Comparison of ENCODE assay signal across 1 cellular context in genomic region chr13:31200636-31200970, GRCh38.
TF ChIP-seq lines count a peak whose summit lies in the region.

No MANE protein-coding gene starts in this region.

TF ChIP-seq in K562, 482 proteins besides CTCF, POLR2A, EP300 and RAD21 (continued from another document and continues in another):
- TF ChIP-seq NFXL1 (CRISPR knock-in tag; IDR thresholded peaks at IDR 0.05): no peak
- TF ChIP-seq L3MBTL2 (IDR thresholded peaks at IDR 0.05): peak; percentile 73
- no peak for TF ChIP-seq NFIX (CRISPR knock-in tag; IDR thresholded peaks at IDR 0.05; ENCODE audit: low read depth)
- no peak for TF ChIP-seq TFAM (CRISPR knock-in tag; conservative IDR thresholded peaks at IDR 0.05)
- TF ChIP-seq RCOR1 (IDR thresholded peaks at IDR 0.05; ENCODE audit: borderline replicate concordance in 1 of 2, low read depth in 2 of 2, low read length in 2 of 2): no peak
- TF ChIP-seq NEUROD1 (IDR thresholded peaks at IDR 0.05; ENCODE audit: borderline replicate concordance, low read depth, low read length, partially characterized antibody): no peak
- no peak for TF ChIP-seq TSHZ1 (CRISPR knock-in tag; IDR thresholded peaks at IDR 0.05)
- no peak for TF ChIP-seq SMAD1 (IDR thresholded peaks at IDR 0.05; ENCODE audit: low read depth, low read length, partially characterized antibody)
- no peak for TF ChIP-seq MGA (IDR thresholded peaks at IDR 0.05)
- no peak for TF ChIP-seq JUN (IDR thresholded peaks at IDR 0.05; ENCODE audit: borderline replicate concordance, low read depth, low read length)
- TF ChIP-seq JUN (CRISPR knock-in tag; IDR thresholded peaks at IDR 0.05; ENCODE audit: borderline replicate concordance): no peak
- no peak for TF ChIP-seq ZFP91 (CRISPR knock-in tag; IDR thresholded peaks at IDR 0.05)
- TF ChIP-seq HNRNPK (IDR thresholded peaks at IDR 0.05; ENCODE audit: low read depth, low read length, poor library complexity, severe bottlenecking): no peak
- no peak for TF ChIP-seq MEF2A (IDR thresholded peaks at IDR 0.05; ENCODE audit: control insufficient read depth, low read depth, low read length)
- no peak for TF ChIP-seq FOXP1 (CRISPR knock-in tag; IDR thresholded peaks at IDR 0.05)
- no peak for TF ChIP-seq ETS1 (conservative IDR thresholded peaks at IDR 0.05; ENCODE audit: control insufficient read depth, low read depth, low read length)
- no peak for TF ChIP-seq ZBTB43 (CRISPR knock-in tag; IDR thresholded peaks at IDR 0.05)
- peak; percentile 79 for TF ChIP-seq ZFX (CRISPR knock-in tag; IDR thresholded peaks at IDR 0.05)
- no peak for TF ChIP-seq TBP (optimal IDR thresholded peaks at IDR 0.05; ENCODE audit: low read depth, low read length)
- no peak for TF ChIP-seq XRCC4 (IDR thresholded peaks at IDR 0.05; ENCODE audit: extremely low read depth, insufficient read depth, insufficient read length)
- TF ChIP-seq NR1H2 (CRISPR knock-in tag; IDR thresholded peaks at IDR 0.05): no peak
- peak; percentile 35; the same call in 1 of the 2 replicates for TF ChIP-seq GABPB1 (CRISPR knock-in tag; IDR thresholded peaks at IDR 0.05)
- TF ChIP-seq ZNF407 (IDR thresholded peaks at IDR 0.05; ENCODE audit: low read depth): peak; percentile 55; the same call in 1 of the 2 replicates
- no peak for TF ChIP-seq PURB (CRISPR knock-in tag; IDR thresholded peaks at IDR 0.05; ENCODE audit: low read depth)
- TF ChIP-seq ZNF696 (CRISPR knock-in tag; conservative IDR thresholded peaks at IDR 0.05): no peak
